In genomic region chr10:125014086-125014830, GRCh38 we compare ENCODE assay signal across 25 cellular contexts.
DNase-seq lines count a peak whose midpoint lies in the region; ATAC-seq and TF ChIP-seq lines count a peak whose summit lies in the region.
"Had no signal": no experiment of that assay in that cellular context is flagged by ENCODE, and none has a peak within 500 bp of the region (broad histone marks: within the 10 kb centered on the region; RNA-seq: fewer than 3 reads in every experiment).

No MANE protein-coding gene starts in this region.

- TF ChIP-seq CTCF in H9 (conservative IDR thresholded peaks at IDR 0.05), result no peak
- no peak for TF ChIP-seq CTCF in body of pancreas (IDR thresholded peaks at IDR 0.05)
- TF ChIP-seq CTCF in gastrocnemius medialis (IDR thresholded peaks at IDR 0.05 in 4 of 5, conservative IDR thresholded peaks at IDR 0.05 in 1 of 5), result no peak

- H3K18ac ChIP-seq in H9 (ENCODE audit: insufficient read length, low read depth, low read length), result no peak overlapping the region

- no peak overlapping the region for H3K4me2 ChIP-seq in H9 (ENCODE audit: insufficient read depth, insufficient read length, low read length)
- H3K4me2 ChIP-seq: KMS-11, SK-N-SH had no signal

- POLR2A ChIA-PET in activated CD4-positive, alpha-beta T cell treated with anti-CD3 and anti-CD28 coated beads for 36 hours (lab: Charles Lee), result no interaction called here

- H3K27me3 ChIP-seq in H9 (ENCODE audit: insufficient read depth, low read length), result no peaks in the 10 kb centered on the region
- H3K27me3 ChIP-seq in body of pancreas, result no peaks in the 10 kb centered on the region
- H3K27me3 ChIP-seq in gastrocnemius medialis, result no peaks in the 10 kb centered on the region
- H3K27me3 ChIP-seq: esophagus muscularis mucosa, Peyer's patch, suprapubic skin had no signal

- H3K27ac ChIP-seq in H9 (ENCODE audit: insufficient read length, low read depth, low read length) (no peak overlapping the region), body of pancreas (peak overlapping the region in 2 of 4 donors; percentile 16 to 19), gastrocnemius medialis (peak overlapping the region; percentile 90 to 93 (median 91))
- H3K27ac ChIP-seq: KMS-11 had no signal

- TF ChIP-seq POLR2A in body of pancreas (IDR thresholded peaks at IDR 0.05) (no peak), gastrocnemius medialis (IDR thresholded peaks at IDR 0.05) (no peak)

- intact Hi-C loops in body of pancreas (cut with DNase I) (no loop called here), gastrocnemius medialis (cut with DNase I; ENCODE audit: low total_unique reads) (loop anchor here (5.0 kb wide), 2 partner anchors 48 to 317 kb away; no protein-coding TSS in a partner anchor)
- intact Hi-C loops in activated CD4-positive, alpha-beta T cell treated with anti-CD3 and anti-CD28 coated beads for 36 hours (cut with DNase I, micrococcal nuclease), result no loop called here

- ATAC-seq in body of pancreas (no peak), gastrocnemius medialis (no peak), GM19397 (IDR thresholded peaks at IDR 0.05; ENCODE audit: unreplicated experiment) (no peak)
- no peak for ATAC-seq in activated CD4-positive, alpha-beta T cell treated with anti-CD3 and anti-CD28 coated beads for 36 hours
- ATAC-seq: CD8-positive, alpha-beta T cell; GM12878 had no signal

- no CpG with 5 or more reads among the region's 20 CpGs for WGBS in H9 (ENCODE audit: extremely low coverage, insufficient read length, low lambda C conversion rate)
- WGBS in body of pancreas, 2 donors, result 49 to 63% methylated on average over 17 to 20 of the region's 20 CpGs

- H3K9me3 Mint-ChIP-seq in H9, result no peaks in the 10 kb centered on the region; a peak in 1 of 5 replicates
- H3K9me3 Mint-ChIP-seq in immature natural killer cell, result no peaks in the 10 kb centered on the region
- H3K9me3 Mint-ChIP-seq in activated CD4-positive, alpha-beta T cell treated with anti-CD3 and anti-CD28 coated beads for 36 hours (ENCODE audit: low read depth), result no peaks in the 10 kb centered on the region
- H3K9me3 Mint-ChIP-seq: activated B cell treated with CpG ODN at 0.5 μM for 24 hours; activated CD4-positive, alpha-beta memory T cell treated with anti-CD3 and anti-CD28 coated beads, Interleukin-2, amount 10 ng/mL, durations not matched to agents 7 days and 5 days; CD8-positive, alpha-beta T cell had no signal

- H3K4me1 Mint-ChIP-seq in H9 (peaks cover 39 to 47% of the 10 kb centered on the region in 2 experiments), immature natural killer cell (peaks cover 80 to 91% of the 10 kb centered on the region in 2 donors)
- H3K4me1 Mint-ChIP-seq in activated CD4-positive, alpha-beta T cell treated with anti-CD3 and anti-CD28 coated beads for 36 hours, result no peaks in the 10 kb centered on the region
- H3K4me1 Mint-ChIP-seq: activated B cell treated with CpG ODN at 0.5 μM for 24 hours had no signal

- H3K56ac ChIP-seq in H9 (ENCODE audit: insufficient read length, low read depth, low read length), result no peak overlapping the region

- H3K9ac ChIP-seq in H9 (ENCODE audit: extremely low read depth, insufficient read length, low read length), result no peak overlapping the region
- H3K9ac ChIP-seq: KMS-11, SK-N-SH had no signal

- H3K27me3 Mint-ChIP-seq in H9 (ENCODE audit: low read depth) (no peaks in the 10 kb centered on the region; the same call in 1 of the 2 replicates), immature natural killer cell (ENCODE audit: low read depth in 3 of 3) (peaks cover 2 to 17% (median 7%) of the 10 kb centered on the region in 3 donors)
- peaks cover 2% of the 10 kb centered on the region for H3K27me3 Mint-ChIP-seq in activated CD4-positive, alpha-beta T cell treated with anti-CD3 and anti-CD28 coated beads for 36 hours

- CTCF ChIA-PET in activated CD4-positive, alpha-beta T cell treated with anti-CD3 and anti-CD28 coated beads for 36 hours (lab: Charles Lee), result no interaction called here

- no peak overlapping the region for H4K5ac ChIP-seq in H9 (ENCODE audit: insufficient read length, low read depth, low read length)

- no peak overlapping the region for H2BK20ac ChIP-seq in H9 (ENCODE audit: low read depth, low read length, poor library complexity, severe bottlenecking)

- H3K27ac Mint-ChIP-seq in H9 (peak overlapping the region in 2 of 3 experiments; percentile 25 to 64; a peak in 5 of 7 replicates), immature natural killer cell (peak overlapping the region in 5 of 6 donors; percentile 55 to 93 (median 89))
- H3K27ac Mint-ChIP-seq in activated CD4-positive, alpha-beta T cell treated with anti-CD3 and anti-CD28 coated beads for 36 hours, result no peak overlapping the region
- H3K27ac Mint-ChIP-seq: activated B cell treated with CpG ODN at 0.5 μM for 24 hours; activated CD4-positive, alpha-beta memory T cell treated with anti-CD3 and anti-CD28 coated beads, Interleukin-2, amount 10 ng/mL, durations not matched to agents 7 days and 5 days; CD8-positive, alpha-beta T cell had no signal

- H2BK120ac ChIP-seq in H9 (ENCODE audit: low read depth, low read length, poor library complexity, severe bottlenecking), result no peak overlapping the region

- H3K23me2 ChIP-seq in H9 (ENCODE audit: insufficient read length, low read depth, low read length, poor library complexity, severe bottlenecking), result no peaks in the 10 kb centered on the region

- no peak overlapping the region for H2BK15ac ChIP-seq in H9 (ENCODE audit: low read depth, low read length)

- in situ Hi-C loops in gastrocnemius medialis (cut with MboI; ENCODE audit: low sequenced_read_pairs in 4 of 4), result no loop called here

- DNase-seq in H9 (no peak), body of pancreas (peak; percentile 42 to 74 (median 61)), immature natural killer cell (no peak), gastrocnemius medialis (peak in 1 of 2 donors; percentile 64), superior temporal gyrus (ENCODE audit: extremely low spot score) (no peak), glomerular visceral epithelial cell (ENCODE audit: extremely low spot score) (no peak)
- no peak for DNase-seq in activated CD4-positive, alpha-beta T cell treated with anti-CD3 and anti-CD28 coated beads for 36 hours
- DNase-seq: activated B cell treated with CpG ODN at 0.5 μM for 24 hours; activated gamma-delta T cell treated with Interleukin-2 at 50 U/mL for 16 hours; activated T-cell treated with anti-CD3 and anti-CD28 coated beads for 4 hours; DMS53; GOT3; NCI-H1930; NCI-H446; Peyer's patch; retina; stimulated activated CD8-positive, alpha-beta memory T cell treated with anti-CD3 and anti-CD28 coated beads, Interleukin-4, amount 100 ng/mL, for 48 hours had no signal

- H2AFZ ChIP-seq in H9 (ENCODE audit: low read length), result no peak overlapping the region

- no peaks in the 10 kb centered on the region for H3K9me3 ChIP-seq in H9 (ENCODE audit: control insufficient read depth, low read depth, low read length)
- no peaks in the 10 kb centered on the region for H3K9me3 ChIP-seq in body of pancreas
- H3K9me3 ChIP-seq in gastrocnemius medialis, result no peaks in the 10 kb centered on the region
- H3K9me3 ChIP-seq: esophagus muscularis mucosa, Peyer's patch, SK-N-SH, suprapubic skin had no signal

- H2BK12ac ChIP-seq in H9 (ENCODE audit: insufficient read length, low read depth, low read length), result no peak overlapping the region

- no peak overlapping the region for H2BK5ac ChIP-seq in H9 (ENCODE audit: insufficient read length, low read length)

- no peak overlapping the region for H4K91ac ChIP-seq in H9 (ENCODE audit: insufficient read length, low read depth, low read length)

- H4K8ac ChIP-seq in H9 (replicated peaks; ENCODE audit: insufficient read length, low read depth, low read length), result no peak overlapping the region

- no peak overlapping the region for H3T11ph ChIP-seq in H9 (ENCODE audit: low read length)

- H3K79me2 ChIP-seq in H9 (ENCODE audit: insufficient read depth, low read length), result peaks cover 39% of the 10 kb centered on the region; the same call in 1 of the 2 replicates

- H3K4me3 Mint-ChIP-seq in H9 (no peak overlapping the region), immature natural killer cell (peak overlapping the region; percentile 78 to 88 (median 81))
- H3K4me3 Mint-ChIP-seq in activated CD4-positive, alpha-beta T cell treated with anti-CD3 and anti-CD28 coated beads for 36 hours, result no peak overlapping the region
- H3K4me3 Mint-ChIP-seq: activated B cell treated with CpG ODN at 0.5 μM for 24 hours; activated CD4-positive, alpha-beta memory T cell treated with anti-CD3 and anti-CD28 coated beads, Interleukin-2, amount 10 ng/mL, durations not matched to agents 7 days and 5 days; CD8-positive, alpha-beta T cell had no signal

- H3K79me1 ChIP-seq in H9 (ENCODE audit: insufficient read depth, low read depth, low read length, poor library complexity, severe bottlenecking), result peaks cover 13% of the 10 kb centered on the region

- no peak overlapping the region for H3K4me3 ChIP-seq in body of pancreas
- H3K4me3 ChIP-seq in gastrocnemius medialis, result no peak overlapping the region
- H3K4me3 ChIP-seq: esophagus muscularis mucosa, GM12878, Peyer's patch, suprapubic skin had no signal

- H3K14ac ChIP-seq in H9 (ENCODE audit: insufficient read depth, low read length), result no peak overlapping the region

- peaks cover 4% of the 10 kb centered on the region; the same call in 1 of the 2 replicates for H3K4me1 ChIP-seq in H9 (ENCODE audit: insufficient read depth, low read length)
- peaks cover 18% of the 10 kb centered on the region for H3K4me1 ChIP-seq in body of pancreas
- peaks cover 100% of the 10 kb centered on the region in 2 donors for H3K4me1 ChIP-seq in gastrocnemius medialis

- H3K4ac ChIP-seq in H9 (ENCODE audit: low read depth, low read length), result no peak overlapping the region

- H4K20me1 ChIP-seq in H9 (ENCODE audit: control insufficient read depth, insufficient read depth, insufficient read length), result no peaks in the 10 kb centered on the region

- no peak overlapping the region for H3K23ac ChIP-seq in H9 (ENCODE audit: insufficient read length, low read depth, low read length)

- no peak overlapping the region for H2AK5ac ChIP-seq in H9 (ENCODE audit: insufficient read length, low read length)

- H3K36me3 ChIP-seq in body of pancreas (replicated peaks in 1 of 2; ENCODE audit: insufficient read depth in 1 of 2, low read depth in 2 of 2) (no peaks in the 10 kb centered on the region), gastrocnemius medialis (no peaks in the 10 kb centered on the region)
- H3K36me3 ChIP-seq: Peyer's patch, suprapubic skin had no signal

- peaks cover 31 to 66% (median 52%) of the 10 kb centered on the region in 3 experiments for H3K36me3 Mint-ChIP-seq in H9 (ENCODE audit: insufficient read depth in 1 of 3, low read depth in 3 of 3)
- H3K36me3 Mint-ChIP-seq in immature natural killer cell, result peaks cover 4 to 32% (median 11%) of the 10 kb centered on the region in 3 donors
- H3K36me3 Mint-ChIP-seq in activated CD4-positive, alpha-beta T cell treated with anti-CD3 and anti-CD28 coated beads for 36 hours (ENCODE audit: low read depth), result no peaks in the 10 kb centered on the region
- H3K36me3 Mint-ChIP-seq: CD8-positive, alpha-beta T cell had no signal

Comparison
In these comparisons a context has a peak if more than half of its experiments do, and no peak if none do; other contexts are left out.
1. DNase-seq: peak in body of pancreas (4 of 4); none in H9 (single experiment), immature natural killer cell (0 of 3), superior temporal gyrus (single experiment), glomerular visceral epithelial cell (single experiment) and activated CD4-positive, alpha-beta T cell treated with anti-CD3 and anti-CD28 coated beads for 36 hours (single experiment).
2. H3K4me3 Mint-ChIP-seq: peak in immature natural killer cell (5 of 5); none in H9 (0 of 2) and activated CD4-positive, alpha-beta T cell treated with anti-CD3 and anti-CD28 coated beads for 36 hours (single experiment).